ENCODE assay signal across 20 cellular contexts in genomic region chr5:2123874-2124273, GRCh38.
"Had no signal": no experiment of that assay in that cellular context is flagged by ENCODE, and none has a peak within 500 bp of the region (broad histone marks: within the 10 kb centered on the region; RNA-seq: fewer than 3 reads in every experiment).

No MANE protein-coding gene starts in this region.

- ATAC-seq: HepG2 had no signal

- H3K9me3 ChIP-seq: SK-N-SH had no signal

- DNase-seq: IMR-90, Kasumi-1, KG1, MM.1S, NCI-H1092 treated with DMSO at 0.1 percent for 48 hours, NCI-H1436, NCI-H187, NCI-H2029, NCI-H2081 treated with DMSO at 0.1 percent for 48 hours, NCI-H2171, NCI-H226, NCI-H446, NCI-H510A, NCI-H524 treated with DMSO at 0.1 percent for 48 hours, NCI-H69, NCI-H774, RPMI8226, SHP77, SK-N-SH had no signal
